Comparison of ENCODE assay signal across 21 cellular contexts in genomic region chr12:117889098-117889497, GRCh38.
"Had no signal": no experiment of that assay in that cellular context is flagged by ENCODE, and none has a peak within 500 bp of the region (broad histone marks: within the 10 kb centered on the region; RNA-seq: fewer than 3 reads in every experiment).

No MANE protein-coding gene starts in this region.

- H3K27me3 ChIP-seq: adrenal gland, gastrocnemius medialis, sigmoid colon, testis, upper lobe of left lung had no signal

- H3K9ac ChIP-seq: parathyroid adenoma had no signal

- ATAC-seq: activated CD4-positive, CD25-positive, alpha-beta regulatory T cell treated with anti-CD3 and anti-CD28 coated beads, Interleukin-2, amount 50 U/mL, for 24 hours; activated naive CD4-positive, alpha-beta T cell treated with anti-CD3 and anti-CD28 coated beads, Interleukin-2, amount 50 U/mL, for 72 hours; esophagus mucosa; gastrocnemius medialis; left lobe of liver; stimulated activated effector memory CD8-positive, alpha-beta T cell treated with anti-CD3 and anti-CD28 coated beads, Interleukin-12 subunit alpha, Interleukin-12 subunit beta, amount 100 ng/mL, for 72 hours had no signal

- H3K27ac Mint-ChIP-seq: activated naive CD4-positive, alpha-beta T cell treated with anti-CD3 and anti-CD28 coated beads, Interleukin-2, amount 50 U/mL, for 72 hours; mesothelial cell of epicardium; natural killer cell treated with Interleukin-12 subunit alpha and Interleukin-12 subunit beta and Interleukin-15 and Interleukin-18, amount 100 ng/mL, for 72 hours; stimulated activated effector memory CD8-positive, alpha-beta T cell treated with anti-CD3 and anti-CD28 coated beads, Interleukin-12 subunit alpha, Interleukin-12 subunit beta, amount 100 ng/mL, for 72 hours had no signal

- H3K36me3 ChIP-seq: adrenal gland, gastrocnemius medialis, sigmoid colon, upper lobe of left lung had no signal

- H3K4me1 Mint-ChIP-seq: mesothelial cell of epicardium; stimulated activated effector memory CD8-positive, alpha-beta T cell treated with anti-CD3 and anti-CD28 coated beads, Interleukin-12 subunit alpha, Interleukin-12 subunit beta, amount 100 ng/mL, for 72 hours had no signal

- H3K9me3 ChIP-seq: adrenal gland, gastrocnemius medialis, sigmoid colon, testis, upper lobe of left lung had no signal

- H3K4me1 ChIP-seq: adrenal gland, gastrocnemius medialis, parathyroid adenoma, sigmoid colon, testis, upper lobe of left lung had no signal

- H3K27ac ChIP-seq: adrenal gland, gastrocnemius medialis, parathyroid adenoma, sigmoid colon, testis, upper lobe of left lung had no signal

- H2AFZ ChIP-seq: parathyroid adenoma had no signal

- H3K79me2 ChIP-seq: parathyroid adenoma had no signal

- DNase-seq: activated CD4-positive, alpha-beta T cell treated with anti-CD3 and anti-CD28 coated beads, Interleukin-2, amount 50 U/mL, for 1 hour; activated gamma-delta T cell treated with Interleukin-2 at 50 U/mL for 16 hours; adrenal gland; cerebellar nuclear complex; effector CD8-positive, alpha-beta T cell; gastrocnemius medialis; head of caudate nucleus; kidney; sigmoid colon; stimulated activated CD4-positive, alpha-beta T cell treated with anti-CD3 and anti-CD28 coated beads, Interleukin-4, amount 100 ng/mL, for 24 hours; testis; upper lobe of left lung had no signal

- H3K9me3 Mint-ChIP-seq: activated naive CD4-positive, alpha-beta T cell treated with anti-CD3 and anti-CD28 coated beads, Interleukin-2, amount 50 U/mL, for 72 hours; mesothelial cell of epicardium; natural killer cell treated with Interleukin-12 subunit alpha and Interleukin-12 subunit beta and Interleukin-15 and Interleukin-18, amount 100 ng/mL, for 72 hours; stimulated activated effector memory CD8-positive, alpha-beta T cell treated with anti-CD3 and anti-CD28 coated beads, Interleukin-12 subunit alpha, Interleukin-12 subunit beta, amount 100 ng/mL, for 72 hours had no signal

- H3K36me3 Mint-ChIP-seq: mesothelial cell of epicardium; natural killer cell treated with Interleukin-12 subunit alpha and Interleukin-12 subunit beta and Interleukin-15 and Interleukin-18, amount 100 ng/mL, for 72 hours; stimulated activated effector memory CD8-positive, alpha-beta T cell treated with anti-CD3 and anti-CD28 coated beads, Interleukin-12 subunit alpha, Interleukin-12 subunit beta, amount 100 ng/mL, for 72 hours had no signal

- H3K4me3 ChIP-seq: adrenal gland, gastrocnemius medialis, sigmoid colon, testis, upper lobe of left lung had no signal

- FAIRE-seq: bronchial epithelial cell, kidney had no signal

- H3K4me3 Mint-ChIP-seq: mesothelial cell of epicardium; natural killer cell treated with Interleukin-12 subunit alpha and Interleukin-12 subunit beta and Interleukin-15 and Interleukin-18, amount 100 ng/mL, for 72 hours; stimulated activated effector memory CD8-positive, alpha-beta T cell treated with anti-CD3 and anti-CD28 coated beads, Interleukin-12 subunit alpha, Interleukin-12 subunit beta, amount 100 ng/mL, for 72 hours had no signal
